Comparison of ENCODE assay signal across 18 cellular contexts in genomic region chr18:45341454-45341853, GRCh38.
DNase-seq lines count a peak whose midpoint lies in the region; ATAC-seq, FAIRE-seq and TF ChIP-seq lines count a peak whose summit lies in the region.
"Had no signal": no experiment of that assay in that cellular context is flagged by ENCODE, and none has a peak within 500 bp of the region (broad histone marks: within the 10 kb centered on the region; RNA-seq: fewer than 3 reads in every experiment).

No MANE protein-coding gene starts in this region.

- intact Hi-C loops in HepG2 (cut with micrococcal nuclease; ENCODE audit: unreplicated experiment) (no loop called here), right lobe of liver (cut with DNase I) (no loop called here), K562 (cut with micrococcal nuclease) (no loop called here)

- no peak overlapping the region for H3K4me3 ChIP-seq in HepG2 (replicated peaks in 1 of 3; ENCODE audit: insufficient read depth in 1 of 3, low read depth in 2 of 3, low read length in 3 of 3)
- no peak overlapping the region for H3K4me3 ChIP-seq in right lobe of liver
- no peak overlapping the region for H3K4me3 ChIP-seq in K562
- H3K4me3 ChIP-seq in fibroblast of villous mesenchyme (ENCODE audit: low read depth, low read length), result no peak overlapping the region
- no peak overlapping the region for H3K4me3 ChIP-seq in neural progenitor cell

- no peaks in the 10 kb centered on the region for H3K27me3 ChIP-seq in HepG2 (ENCODE audit: control insufficient read depth in 1 of 2, insufficient read depth in 2 of 2, low read length in 2 of 2)
- no peaks in the 10 kb centered on the region for H3K27me3 ChIP-seq in right lobe of liver
- H3K27me3 ChIP-seq in K562 (ENCODE audit: control insufficient read depth in 2 of 2, insufficient read depth in 2 of 2, low read length in 2 of 2), result no peaks in the 10 kb centered on the region
- no peaks in the 10 kb centered on the region for H3K27me3 ChIP-seq in neural progenitor cell

- peaks cover 5% of the 10 kb centered on the region for H3K4me1 Mint-ChIP-seq in type B pancreatic cell (ENCODE audit: unreplicated experiment)
- peaks cover 4% of the 10 kb centered on the region for H3K4me1 Mint-ChIP-seq in neural progenitor cell

- H3K36me3 ChIP-seq in HepG2 (replicated peaks in 1 of 2; ENCODE audit: control insufficient read depth in 1 of 2, insufficient read depth in 2 of 2, low read length in 2 of 2), result no peaks in the 10 kb centered on the region
- H3K36me3 ChIP-seq in right lobe of liver, result no peaks in the 10 kb centered on the region
- H3K36me3 ChIP-seq in K562 (ENCODE audit: control insufficient read depth, insufficient read depth, low read length), result no peaks in the 10 kb centered on the region
- no peaks in the 10 kb centered on the region for H3K36me3 ChIP-seq in neural progenitor cell

- H3K9me1 ChIP-seq in K562 (ENCODE audit: control insufficient read depth, insufficient read depth, low read length), result no peaks in the 10 kb centered on the region

- H3K79me2 ChIP-seq in HepG2 (ENCODE audit: insufficient read depth, low read length) (no peaks in the 10 kb centered on the region), K562 (ENCODE audit: control insufficient read depth, insufficient read depth, low read length) (no peaks in the 10 kb centered on the region), neural progenitor cell (ENCODE audit: low read depth) (no peaks in the 10 kb centered on the region)

- H3K27ac ChIP-seq in HepG2 (ENCODE audit: extremely low read length, insufficient read depth, low read length) (no peak overlapping the region), right lobe of liver (no peak overlapping the region), K562 (ENCODE audit: extremely low read depth, low read depth, low read length) (no peak overlapping the region), neural progenitor cell (no peak overlapping the region)

- no peaks in the 10 kb centered on the region for H3K36me3 Mint-ChIP-seq in type B pancreatic cell
- no peaks in the 10 kb centered on the region for H3K36me3 Mint-ChIP-seq in neural progenitor cell

- BruUV-seq in HepG2 (replicated peaks; lab: Mats Ljungman, UMichigan), result no TSS peak
- no TSS peak for BruUV-seq in K562 (replicated peaks; lab: Mats Ljungman, UMichigan)

- DNase-seq in HepG2 (ENCODE audit: low spot score) (no peak), right lobe of liver (no peak), K562 (ENCODE audit: extremely low read depth in 1 of 4, low spot score in 3 of 4) (no peak), fibroblast of villous mesenchyme (ENCODE audit: low read depth) (no peak), type B pancreatic cell (ENCODE audit: extremely low spot score, unreplicated experiment) (no peak), neural progenitor cell (ENCODE audit: low spot score) (no peak), DMS114 treated with DMSO at 0.1 percent for 48 hours (lab: John Stamatoyannopoulos, UW; ENCODE audit: unreplicated experiment) (no peak), iPS-NIHi11 (ENCODE audit: low spot score) (no peak)
- DNase-seq: 8988T, Caco-2, GOT3, MV-4-11, NCI-H1436, NCI-H2029 treated with DMSO at 0.1 percent for 48 hours, NCI-H510A treated with DMSO at 0.1 percent for 48 hours, RPMI8226 had no signal

- H3K27ac Mint-ChIP-seq in type B pancreatic cell (no peak overlapping the region), neural progenitor cell (no peak overlapping the region)
- H3K27ac Mint-ChIP-seq: IgD-negative memory B cell had no signal

- no peaks in the 10 kb centered on the region for H3F3A ChIP-seq in neural progenitor cell (ENCODE audit: low read depth)

- H4K20me1 ChIP-seq in HepG2 (ENCODE audit: insufficient read depth, low read length) (no peaks in the 10 kb centered on the region), K562 (replicated peaks; ENCODE audit: control insufficient read depth, insufficient read depth, low read length) (no peaks in the 10 kb centered on the region), neural progenitor cell (ENCODE audit: low read depth) (no peaks in the 10 kb centered on the region)

- ATAC-seq in HepG2 (no peak), right lobe of liver (no peak), K562 (no peak)

- CTCF ChIA-PET in HepG2 (lab: Yijun Ruan, JAX; ENCODE audit: low intra/inter-chr PET ratio, low total read pairs) (no interaction called here), K562 (lab: Yijun Ruan, JAX; ENCODE audit: low intra/inter-chr PET ratio) (no interaction called here)

- TF ChIP-seq POLR2A in HepG2 (IDR thresholded peaks at IDR 0.05; ENCODE audit: insufficient read depth in 1 of 2, low read depth in 2 of 2, low read length in 2 of 2), result no peak
- TF ChIP-seq POLR2A in right lobe of liver (IDR thresholded peaks at IDR 0.05), result no peak
- no peak for TF ChIP-seq POLR2A in K562 (conservative IDR thresholded peaks at IDR 0.05)

- H3K4me1 ChIP-seq in HepG2 (ENCODE audit: insufficient read depth, low read length) (no peaks in the 10 kb centered on the region), right lobe of liver (no peaks in the 10 kb centered on the region), K562 (replicated peaks in 1 of 2; ENCODE audit: control insufficient read depth in 2 of 2, insufficient read depth in 2 of 2, low read length in 2 of 2) (no peaks in the 10 kb centered on the region), neural progenitor cell (peaks cover 4% of the 10 kb centered on the region)
- H3K4me1 ChIP-seq: Caco-2 had no signal

- in situ Hi-C loops in HepG2 (cut with HindIII; ENCODE audit: extremely low pct_ligation_motif_present, low pct_unique_long_range_greater_than_20kb), result no loop called here
- in situ Hi-C loops in K562 (cut with MboI), result no loop called here

- H3K9ac ChIP-seq in HepG2 (ENCODE audit: insufficient read depth, low read depth, low read length) (no peak overlapping the region), K562 (ENCODE audit: insufficient read depth in 1 of 2, low read depth in 2 of 2, low read length in 2 of 2) (no peak overlapping the region), neural progenitor cell (no peak overlapping the region)

- H3K9me3 ChIP-seq in HepG2 (ENCODE audit: low read length), result no peaks in the 10 kb centered on the region
- no peaks in the 10 kb centered on the region for H3K9me3 ChIP-seq in right lobe of liver
- no peaks in the 10 kb centered on the region for H3K9me3 ChIP-seq in K562 (replicated peaks; ENCODE audit: control insufficient read depth, insufficient read depth, low read depth, low read length)
- no peaks in the 10 kb centered on the region for H3K9me3 ChIP-seq in neural progenitor cell (ENCODE audit: low read depth)
- H3K9me3 ChIP-seq: Caco-2 had no signal

- POLR2A ChIA-PET in HepG2 (lab: Yijun Ruan, JAX) (no interaction called here), K562 (lab: Yijun Ruan, JAX) (no interaction called here)

- H3K27me3 Mint-ChIP-seq in type B pancreatic cell (no peaks in the 10 kb centered on the region), neural progenitor cell (ENCODE audit: insufficient read depth, low read depth) (no peaks in the 10 kb centered on the region)

- TF ChIP-seq RAD21 in HepG2 (CRISPR knock-in tag; IDR thresholded peaks at IDR 0.05) (no peak), K562 (CRISPR knock-in tag; conservative IDR thresholded peaks at IDR 0.05 in 1 of 2, IDR thresholded peaks at IDR 0.05 in 1 of 2) (no peak)

- FAIRE-seq in HepG2 (lab: Jason Lieb, UNC) (no peak), K562 (lab: Jason Lieb, UNC) (no peak)
- FAIRE-seq: GM12891 had no signal

- H3K9me3 Mint-ChIP-seq in type B pancreatic cell, result peaks cover 4% of the 10 kb centered on the region
- no peaks in the 10 kb centered on the region for H3K9me3 Mint-ChIP-seq in neural progenitor cell
- H3K9me3 Mint-ChIP-seq: IgD-negative memory B cell had no signal

- TF ChIP-seq CTCF in HepG2 (CRISPR knock-in tag; IDR thresholded peaks at IDR 0.05) (no peak), right lobe of liver (IDR thresholded peaks at IDR 0.05) (no peak), K562 (IDR thresholded peaks at IDR 0.05 in 2 of 3, conservative IDR thresholded peaks at IDR 0.05 in 1 of 3; ENCODE audit: insufficient read depth in 2 of 3, low read depth in 1 of 3, low read length in 3 of 3) (no peak), fibroblast of villous mesenchyme (IDR thresholded peaks at IDR 0.05; ENCODE audit: insufficient read depth, low read depth, low read length) (peak; percentile 14), type B pancreatic cell (conservative IDR thresholded peaks at IDR 0.05) (peak; percentile 64), neural progenitor cell (IDR thresholded peaks at IDR 0.05) (no peak)

- H3K4me2 ChIP-seq in HepG2 (ENCODE audit: low read depth, low read length) (no peak overlapping the region), K562 (ENCODE audit: insufficient read depth, low read length) (no peak overlapping the region), neural progenitor cell (no peak overlapping the region)

- H3K4me3 Mint-ChIP-seq in type B pancreatic cell (no peak overlapping the region), neural progenitor cell (no peak overlapping the region)
- H3K4me3 Mint-ChIP-seq: IgD-negative memory B cell had no signal

- no peak for TF ChIP-seq EP300 in HepG2 (IDR thresholded peaks at IDR 0.05; ENCODE audit: low read depth in 2 of 2, low read length in 2 of 2)
- no peak for TF ChIP-seq EP300 in HepG2 (CRISPR knock-in tag; IDR thresholded peaks at IDR 0.05; ENCODE audit: borderline replicate concordance)
- no peak for TF ChIP-seq EP300 in K562 (IDR thresholded peaks at IDR 0.05; ENCODE audit: low read length)

- H2AFZ ChIP-seq in HepG2 (ENCODE audit: low read length), result no peak overlapping the region
- H2AFZ ChIP-seq in K562 (ENCODE audit: low read depth, low read length), result no peak overlapping the region
- H2AFZ ChIP-seq in neural progenitor cell (replicated peaks), result no peak overlapping the region

- 0% methylated on average over 2 of the region's 2 CpGs for WGBS in HepG2 (ENCODE audit: low lambda C conversion rate)
- WGBS in right lobe of liver (ENCODE audit: insufficient coverage, low coverage, low lambda C conversion rate, missing lambda C conversion rate), result 39% methylated on average over 2 of the region's 2 CpGs
- WGBS in K562 (ENCODE audit: insufficient coverage, low coverage, missing lambda C conversion rate), result 0% methylated on average over 1 of the region's 2 CpGs

TF ChIP-seq in K562, 482 proteins besides CTCF, POLR2A, EP300 and RAD21:
- TF ChIP-seq ZNF384 (IDR thresholded peaks at IDR 0.05; ENCODE audit: low read depth, low read length), result 0 out of 2 replicates have a peak, but pooled peaks have one; percentile 13
- no peak for TF ChIP-seq FOXM1 (IDR thresholded peaks at IDR 0.05; ENCODE audit: low read depth)
- TF ChIP-seq FOXM1 (CRISPR knock-in tag; IDR thresholded peaks at IDR 0.05; ENCODE audit: low read depth), result no peak

Comparison
In these comparisons a context has a peak if more than half of its experiments do, and no peak if none do; other contexts are left out.
1. CTCF ChIP-seq: peak in fibroblast of villous mesenchyme (single experiment) and type B pancreatic cell (single experiment); none in HepG2 (single experiment), right lobe of liver (0 of 4), K562 (0 of 3) and neural progenitor cell (single experiment).